18 cellular contexts compared by ENCODE assay signal in the genomic region with DNA sequence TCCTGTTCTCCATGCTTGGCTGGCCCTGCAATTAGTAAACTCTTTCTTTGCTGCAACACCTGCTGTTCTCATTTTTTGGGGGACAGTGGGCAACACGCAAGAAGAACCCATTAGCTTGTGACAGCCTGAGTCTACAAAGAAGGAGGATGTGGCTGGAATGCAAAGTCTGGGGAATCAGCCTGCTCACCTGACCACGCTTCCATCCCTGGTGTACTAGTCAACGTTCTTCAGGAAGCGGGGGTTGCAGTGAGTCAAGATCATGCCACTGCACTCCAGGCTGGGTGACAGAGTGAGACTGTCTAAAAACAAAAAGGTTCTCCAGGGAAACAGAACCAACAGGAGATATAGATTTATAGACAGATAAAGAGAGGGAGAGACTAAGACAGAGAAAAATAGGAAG. TPM values are rescaled to one million over a fixed set of nuclear protein-coding genes. Genes with fewer than 3 reads are reported as not detected.
DNase-seq lines count a peak whose midpoint lies in the region; ATAC-seq and TF ChIP-seq lines count a peak whose summit lies in the region.
"Had no signal": no experiment of that assay in that cellular context is flagged by ENCODE, and none has a peak within 500 bp of the region (broad histone marks: within the 10 kb centered on the region; RNA-seq: fewer than 3 reads in every experiment).

No MANE protein-coding gene starts in this region.

- H3K4me3 Mint-ChIP-seq in glutamatergic neuron (ENCODE audit: unreplicated experiment), result peak overlapping the region; percentile 49
- H3K4me3 Mint-ChIP-seq: H9; naive thymus-derived CD4-positive, alpha-beta T cell had no signal

- peaks cover 27 to 43% (median 36%) of the 10 kb centered on the region in 11 experiments for H3K9me3 ChIP-seq in BLaER1 treated with 17β-estradiol and CSF1 and Interleukin-3, amounts not matched to agents 10 nM and 100 nM (replicated peaks in 1 of 11)
- H3K9me3 ChIP-seq in stomach (peaks cover 4 to 20% (median 14%) of the 10 kb centered on the region in 4 donors), right cardiac atrium (ENCODE audit: control insufficient read depth, low read length) (no peaks in the 10 kb centered on the region)
- H3K9me3 ChIP-seq: thyroid gland had no signal

- peak overlapping the region; percentile 36 for H3K27ac Mint-ChIP-seq in glutamatergic neuron (ENCODE audit: unreplicated experiment)
- H3K27ac Mint-ChIP-seq: H9; naive thymus-derived CD4-positive, alpha-beta T cell had no signal

- H3K36me3 ChIP-seq in BLaER1 treated with 17β-estradiol and CSF1 and Interleukin-3, amounts not matched to agents 10 nM and 100 nM, result no peaks in the 10 kb centered on the region; a peak in 1 of 22 replicates
- no peaks in the 10 kb centered on the region for H3K36me3 ChIP-seq in stomach
- H3K36me3 ChIP-seq: lower lobe of right lung, thyroid gland had no signal

- in situ Hi-C loops in GM13976 (cut with MboI; ENCODE audit: low sequenced_read_pairs, unreplicated experiment) (no loop called here), SK-MEL-5 (cut with HindIII; ENCODE audit: low pct_unique_long_range_greater_than_20kb, low sequenced_read_pairs) (no loop called here)

- no peaks in the 10 kb centered on the region for H4K20me1 ChIP-seq in BLaER1 treated with 17β-estradiol and CSF1 and Interleukin-3, amounts not matched to agents 10 nM and 100 nM

- peak; percentile 29 for DNase-seq in GM13976 (ENCODE audit: low spot score)
- DNase-seq in SK-MEL-5 (ENCODE audit: low read depth, low spot score), result peak; percentile 34
- DNase-seq in glutamatergic neuron, result no peak
- DNase-seq in stomach, result no peak
- DNase-seq in stimulated activated CD4-positive, alpha-beta T cell treated with anti-CD3 and anti-CD28 coated beads, Interleukin-2, amount 100 ng/mL, for 48 hours, result no peak
- DNase-seq in right cardiac atrium, result no peak
- DNase-seq: activated gamma-delta T cell treated with Interleukin-2 at 50 U/mL for 16 hours; H9; lower lobe of right lung; naive thymus-derived CD4-positive, alpha-beta T cell; NCI-H146; NCI-H510A treated with DMSO at 0.1 percent for 48 hours; PC-9; thyroid gland had no signal

- no peak for ATAC-seq in HG03196 (IDR thresholded peaks at IDR 0.05; ENCODE audit: unreplicated experiment)
- no peak for ATAC-seq in right cardiac atrium
- ATAC-seq: lower lobe of right lung; naive thymus-derived CD4-positive, alpha-beta T cell had no signal

- no peak overlapping the region for H3K9ac ChIP-seq in BLaER1 treated with 17β-estradiol and CSF1 and Interleukin-3, amounts not matched to agents 10 nM and 100 nM

- no peak for TF ChIP-seq POLR2A in stomach (IDR thresholded peaks at IDR 0.05)

- no peak for TF ChIP-seq EP300 in stomach (IDR thresholded peaks at IDR 0.05)

- peaks cover 6 to 24% (median 20%) of the 10 kb centered on the region in 10 experiments; a peak in 19 of 20 replicates for H3K4me1 ChIP-seq in BLaER1 treated with 17β-estradiol and CSF1 and Interleukin-3, amounts not matched to agents 10 nM and 100 nM
- H3K4me1 ChIP-seq in stomach (peaks cover 0 to 6% (median 0%) of the 10 kb centered on the region in 4 donors), right cardiac atrium (ENCODE audit: control insufficient read depth, insufficient read depth, low read length) (no peaks in the 10 kb centered on the region)
- H3K4me1 ChIP-seq: lower lobe of right lung, thyroid gland had no signal

- TF ChIP-seq CTCF in GM13976 (IDR thresholded peaks at IDR 0.05; ENCODE audit: borderline replicate concordance, control extremely low read depth, extremely low read depth, insufficient read depth, missing control alignments) (no peak), glutamatergic neuron (IDR thresholded peaks at IDR 0.05; ENCODE audit: partially characterized antibody, unreplicated experiment) (no peak), stomach (IDR thresholded peaks at IDR 0.05) (no peak)

- 80 to 87% (median 84%) methylated on average over 4 of the region's 4 CpGs for WGBS in stomach, 5 donors
- WGBS in right cardiac atrium, result 85% methylated on average over 4 of the region's 4 CpGs

- peaks cover 13% of the 10 kb centered on the region for H3K36me3 Mint-ChIP-seq in glutamatergic neuron (ENCODE audit: unreplicated experiment)

- H3K4me1 Mint-ChIP-seq in glutamatergic neuron (ENCODE audit: low read depth, unreplicated experiment), result peaks cover 32% of the 10 kb centered on the region

- H3K27me3 Mint-ChIP-seq in glutamatergic neuron (ENCODE audit: unreplicated experiment), result peaks cover 10% of the 10 kb centered on the region

- no peak overlapping the region for H3K4me3 ChIP-seq in BLaER1 treated with 17β-estradiol and CSF1 and Interleukin-3, amounts not matched to agents 10 nM and 100 nM
- H3K4me3 ChIP-seq in stomach, result no peak overlapping the region
- H3K4me3 ChIP-seq in right cardiac atrium (ENCODE audit: low read length), result no peak overlapping the region
- H3K4me3 ChIP-seq: lower lobe of right lung, PC-9, thyroid gland had no signal

- peak overlapping the region; percentile 4 to 71 (median 46) for H3K4me2 ChIP-seq in BLaER1 treated with 17β-estradiol and CSF1 and Interleukin-3, amounts not matched to agents 10 nM and 100 nM
- H3K4me2 ChIP-seq: PC-9 had no signal

- intact Hi-C loops in stomach (cut with DNase I; ENCODE audit: low total_unique reads) (no loop called here), right cardiac atrium (cut with DNase I) (no loop called here)

- H3K27me3 ChIP-seq in BLaER1 treated with 17β-estradiol and CSF1 and Interleukin-3, amounts not matched to agents 10 nM and 100 nM, result no peaks in the 10 kb centered on the region
- peaks cover 0 to 6% (median 0%) of the 10 kb centered on the region in 3 donors for H3K27me3 ChIP-seq in stomach
- H3K27me3 ChIP-seq in right cardiac atrium (ENCODE audit: control insufficient read depth, insufficient read depth), result no peaks in the 10 kb centered on the region
- H3K27me3 ChIP-seq: thyroid gland had no signal

- H3K9me3 Mint-ChIP-seq in glutamatergic neuron (ENCODE audit: unreplicated experiment), result peaks cover 11% of the 10 kb centered on the region

- no peak overlapping the region for H3K27ac ChIP-seq in BLaER1 treated with 17β-estradiol and CSF1 and Interleukin-3, amounts not matched to agents 10 nM and 100 nM
- no peak overlapping the region for H3K27ac ChIP-seq in stomach
- H3K27ac ChIP-seq in right cardiac atrium (ENCODE audit: low read length), result no peak overlapping the region
- H3K27ac ChIP-seq: lower lobe of right lung, PC-9, thyroid gland, VCaP had no signal

RNA-seq across cellular contexts. Expression of a gene that starts 27.7 kb away (rescaled TPM):
- not detected in 2 replicates for total RNA-seq in SK-MEL-5 (2014; rRNA removed; shearing (Covaris generic))
- polyA plus RNA-seq in SK-MEL-5 (2015; cell fraction: cytosol; rRNA removed), result not detected in 2 replicates
- not detected in 2 replicates for polyA plus RNA-seq in SK-MEL-5 (2015; cell fraction: nucleus; rRNA removed)
- not detected for total RNA-seq in glutamatergic neuron (ENCODE audit: unreplicated experiment)
- total RNA-seq in stomach, result 10 to 100 TPM in 1 of 5 donors, 1 to 10 TPM in 4; 1.4 to 10.3 (median 1.9) TPM
- 1 to 10 TPM in 1 of 3 donors, under 1 TPM in 2; 0.46 to 1.1 (median 0.75) TPM for polyA plus RNA-seq in stomach
- total RNA-seq in right cardiac atrium, result 1 to 10 TPM; 3.8 to 8.1 (median 5.9) TPM
- polyA plus RNA-seq in right cardiac atrium, result 4.3 TPM
- total RNA-seq: H9; naive thymus-derived CD4-positive, alpha-beta T cell; pulmonary artery endothelial cell had no signal
- polyA plus RNA-seq: naive thymus-derived CD4-positive, alpha-beta T cell had no signal

Comparison
In these comparisons a context has a peak if more than half of its experiments do, and no peak if none do; other contexts are left out.
1. DNase-seq: peak in GM13976 (single experiment) and SK-MEL-5 (single experiment); none in glutamatergic neuron (single experiment), stomach (single experiment), stimulated activated CD4-positive, alpha-beta T cell treated with anti-CD3 and anti-CD28 coated beads, Interleukin-2, amount 100 ng/mL, for 48 hours (0 of 2) and right cardiac atrium (0 of 3).